20 cellular contexts compared by ENCODE assay signal in the genomic region with DNA sequence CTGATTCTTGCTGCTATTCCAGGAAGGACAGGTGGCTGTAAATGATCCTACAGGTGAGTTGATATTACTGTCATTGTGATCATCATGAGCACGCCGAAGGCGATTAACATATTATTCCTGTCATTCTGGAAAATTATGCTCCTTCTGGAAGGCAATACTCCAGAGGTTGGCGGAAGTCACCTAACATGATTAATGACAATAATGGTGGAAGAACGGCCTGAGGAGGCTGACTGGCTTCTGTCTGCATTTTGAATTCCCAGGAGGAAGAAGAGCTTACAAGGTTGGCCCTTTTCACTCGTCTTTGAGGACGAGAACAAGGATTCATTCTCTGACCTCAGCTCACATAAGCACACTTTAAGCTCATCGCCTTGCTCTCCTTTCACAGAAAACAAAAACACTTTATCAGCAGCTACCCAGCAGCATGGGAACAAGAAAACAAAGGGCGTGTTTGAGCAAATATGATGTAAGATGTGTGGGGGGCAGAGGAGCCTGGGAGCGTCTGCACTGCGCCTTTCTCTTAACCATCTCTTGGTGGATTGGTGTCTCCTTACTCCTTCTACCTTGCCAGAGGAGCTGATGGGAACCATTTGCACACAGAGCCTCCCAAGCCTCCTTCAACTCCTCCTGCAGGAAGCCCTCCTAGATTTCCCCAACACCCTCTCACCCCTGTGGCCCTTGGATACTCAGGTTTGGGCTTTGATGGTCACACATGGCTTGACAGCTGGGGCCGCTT. TPM values are rescaled to one million over a fixed set of nuclear protein-coding genes. Genes with fewer than 3 reads are reported as not detected.
A peak's percentile ranks its signal among the peaks of the same experiment; 100 is the strongest.
DNase-seq lines count a peak whose midpoint lies in the region; ATAC-seq and TF ChIP-seq lines count a peak whose summit lies in the region.
"Had no signal": no experiment of that assay in that cellular context is flagged by ENCODE, and none has a peak within 500 bp of the region (broad histone marks: within the 10 kb centered on the region; RNA-seq: fewer than 3 reads in every experiment).

No MANE protein-coding gene starts in this region.

- CTCF ChIA-PET in activated CD4-positive, alpha-beta T cell treated with anti-CD3 and anti-CD28 coated beads for 36 hours (lab: Charles Lee) = interaction anchor here (0.7 to 2.3 kb wide), 5 partner anchors 9 to 332 kb away, joined by 3 to 9 read pairs (median 5); no protein-coding TSS in a partner anchor

- no peak for TF ChIP-seq CTCF in colonic mucosa (IDR thresholded peaks at IDR 0.05)
- no peak for TF ChIP-seq CTCF in foreskin fibroblast (IDR thresholded peaks at IDR 0.05; ENCODE audit: low read depth, low read length)

- ATAC-seq in right cardiac atrium (no peak), left ventricle myocardium superior (no peak)
- no peak for ATAC-seq in activated CD4-positive, alpha-beta T cell treated with anti-CD3 and anti-CD28 coated beads for 36 hours
- ATAC-seq: activated CD8-positive, alpha-beta memory T cell treated with anti-CD3 and anti-CD28 coated beads, Interleukin-2, amount 10 ng/mL, durations not matched to agents 7 days and 5 days; PC-3; stimulated activated memory B cell treated with anti-CD40 and anti-IgM and Interleukin-4, amounts not matched to agents 10 μg/mL and 1 μg/mL and 100 μg/mL, for 72 hours; WTC11 had no signal

- H3K27me3 Mint-ChIP-seq in activated CD4-positive, alpha-beta T cell treated with anti-CD3 and anti-CD28 coated beads for 36 hours = peaks cover 2% of the 10 kb centered on the region

- H3K27me3 ChIP-seq in right cardiac atrium (ENCODE audit: control insufficient read depth, insufficient read depth) = no peaks in the 10 kb centered on the region
- no peaks in the 10 kb centered on the region for H3K27me3 ChIP-seq in colonic mucosa
- H3K27me3 ChIP-seq: neural progenitor cell had no signal

- no peak overlapping the region for H3K4me3 ChIP-seq in right cardiac atrium (ENCODE audit: low read length)
- no peak overlapping the region for H3K4me3 ChIP-seq in colonic mucosa
- no peak overlapping the region for H3K4me3 ChIP-seq in foreskin fibroblast (ENCODE audit: low read depth in 1 of 2, low read length in 2 of 2)
- H3K4me3 ChIP-seq: GM12878, lung, neural progenitor cell had no signal

- no peaks in the 10 kb centered on the region for H3K4me1 Mint-ChIP-seq in activated CD4-positive, alpha-beta T cell treated with anti-CD3 and anti-CD28 coated beads for 36 hours
- H3K4me1 Mint-ChIP-seq: CD4-positive, alpha-beta memory T cell; stimulated activated memory B cell treated with anti-CD40 and anti-IgM and Interleukin-4, amounts not matched to agents 10 μg/mL and 1 μg/mL and 100 μg/mL, for 72 hours had no signal

- H3K36me3 ChIP-seq in colonic mucosa = no peaks in the 10 kb centered on the region
- H3K36me3 ChIP-seq: neural progenitor cell had no signal

- no peaks in the 10 kb centered on the region for H3K9me3 Mint-ChIP-seq in activated CD4-positive, alpha-beta T cell treated with anti-CD3 and anti-CD28 coated beads for 36 hours (ENCODE audit: low read depth)
- H3K9me3 Mint-ChIP-seq: CD4-positive, alpha-beta memory T cell; neural progenitor cell; stimulated activated memory B cell treated with anti-CD40 and anti-IgM and Interleukin-4, amounts not matched to agents 10 μg/mL and 1 μg/mL and 100 μg/mL, for 72 hours; WTC11 had no signal

- H3K4me3 Mint-ChIP-seq in activated CD4-positive, alpha-beta T cell treated with anti-CD3 and anti-CD28 coated beads for 36 hours = no peak overlapping the region
- H3K4me3 Mint-ChIP-seq: activated CD8-positive, alpha-beta memory T cell treated with anti-CD3 and anti-CD28 coated beads, Interleukin-2, amount 10 ng/mL, durations not matched to agents 7 days and 5 days; CD4-positive, alpha-beta memory T cell; neural progenitor cell; stimulated activated memory B cell treated with anti-CD40 and anti-IgM and Interleukin-4, amounts not matched to agents 10 μg/mL and 1 μg/mL and 100 μg/mL, for 72 hours; WTC11 had no signal

- H3K4me1 ChIP-seq in right cardiac atrium (ENCODE audit: control insufficient read depth, insufficient read depth, low read length) (peaks cover 17% of the 10 kb centered on the region), colonic mucosa (peaks cover 16% of the 10 kb centered on the region)
- H3K4me1 ChIP-seq: neural progenitor cell had no signal

- DNase-seq in right cardiac atrium (no peak), left ventricle myocardium superior (no peak), colonic mucosa (peak; percentile 15), putamen (ENCODE audit: low spot score) (peak; percentile 63), foreskin fibroblast (no peak), HuH-7.5 (ENCODE audit: low spot score) (no peak), cortex of kidney (lab: John Stamatoyannopoulos, UW) (no peak)
- no peak for DNase-seq in activated CD4-positive, alpha-beta T cell treated with anti-CD3 and anti-CD28 coated beads for 36 hours
- DNase-seq: activated CD8-positive, alpha-beta memory T cell treated with anti-CD3 and anti-CD28 coated beads, Interleukin-2, amount 10 ng/mL, durations not matched to agents 7 days and 5 days; activated naive CD4-positive, alpha-beta T cell; CD4-positive, alpha-beta memory T cell; effector CD4-positive, alpha-beta T cell; EL; NCI-H1436 had no signal

- no peak overlapping the region for H3K27ac Mint-ChIP-seq in activated CD4-positive, alpha-beta T cell treated with anti-CD3 and anti-CD28 coated beads for 36 hours
- H3K27ac Mint-ChIP-seq: activated CD8-positive, alpha-beta memory T cell treated with anti-CD3 and anti-CD28 coated beads, Interleukin-2, amount 10 ng/mL, durations not matched to agents 7 days and 5 days; CD4-positive, alpha-beta memory T cell; neural progenitor cell; stimulated activated memory B cell treated with anti-CD40 and anti-IgM and Interleukin-4, amounts not matched to agents 10 μg/mL and 1 μg/mL and 100 μg/mL, for 72 hours had no signal

- 76% methylated on average over 12 of the region's 12 CpGs for WGBS in right cardiac atrium

- no peaks in the 10 kb centered on the region for H3K36me3 Mint-ChIP-seq in activated CD4-positive, alpha-beta T cell treated with anti-CD3 and anti-CD28 coated beads for 36 hours (ENCODE audit: low read depth)
- H3K36me3 Mint-ChIP-seq: activated CD8-positive, alpha-beta memory T cell treated with anti-CD3 and anti-CD28 coated beads, Interleukin-2, amount 10 ng/mL, durations not matched to agents 7 days and 5 days; CD4-positive, alpha-beta memory T cell; neural progenitor cell; stimulated activated memory B cell treated with anti-CD40 and anti-IgM and Interleukin-4, amounts not matched to agents 10 μg/mL and 1 μg/mL and 100 μg/mL, for 72 hours; WTC11 had no signal

- H3K9me3 ChIP-seq in right cardiac atrium (ENCODE audit: control insufficient read depth, low read length) (no peaks in the 10 kb centered on the region), colonic mucosa (no peaks in the 10 kb centered on the region)

- H3K27ac ChIP-seq in right cardiac atrium (ENCODE audit: low read length) = peak overlapping the region; percentile 84
- no peak overlapping the region for H3K27ac ChIP-seq in colonic mucosa
- H3K27ac ChIP-seq: neural progenitor cell had no signal

- no peak overlapping the region for H3K9ac ChIP-seq in colonic mucosa (ENCODE audit: low read depth in 2 of 2, low read length in 2 of 2)
- H3K9ac ChIP-seq: neural progenitor cell had no signal

- POLR2A ChIA-PET in activated CD4-positive, alpha-beta T cell treated with anti-CD3 and anti-CD28 coated beads for 36 hours (lab: Charles Lee) = no interaction called here

- intact Hi-C loops in right cardiac atrium (cut with DNase I) (no loop called here), left ventricle myocardium superior (cut with micrococcal nuclease) (no loop called here), colonic mucosa (cut with DNase I) (no loop called here)
- intact Hi-C loops in activated CD4-positive, alpha-beta T cell treated with anti-CD3 and anti-CD28 coated beads for 36 hours (cut with DNase I, micrococcal nuclease) = no loop called here

RNA-seq across cellular contexts. Expression of gene ACSBG1, which starts 23.0 kb away (rescaled TPM):
- total RNA-seq in right cardiac atrium (under 1 TPM in 3 of 4 donors, not detected in 1; 0.35 to 0.51 (median 0.42) TPM), left ventricle myocardium superior (0.05 TPM), colonic mucosa (under 1 TPM; 0.58 to 0.59 TPM)
- 1.1 TPM for polyA plus RNA-seq in right cardiac atrium
- total RNA-seq in activated CD4-positive, alpha-beta T cell treated with anti-CD3 and anti-CD28 coated beads for 36 hours = under 1 TPM in 1 of 2 experiments, not detected in 1; 0.02 TPM
- total RNA-seq: CD4-positive, alpha-beta memory T cell had no signal
- polyA plus RNA-seq: CD4-positive, alpha-beta memory T cell had no signal

RNA-seq across cellular contexts. Expression of gene DNAJA4, which starts 53.0 kb away (rescaled TPM):
- total RNA-seq in right cardiac atrium (100 to 1,000 TPM in 3 of 4 donors, 10 to 100 TPM in 1; 74.7 to 170 (median 115) TPM), left ventricle myocardium superior (85.9 TPM), colonic mucosa (10 to 100 TPM; 42.6 to 54.5 TPM)
- polyA plus RNA-seq in right cardiac atrium = 97.5 TPM
- 10 to 100 TPM; 38.6 to 41.5 TPM for total RNA-seq in activated CD4-positive, alpha-beta T cell treated with anti-CD3 and anti-CD28 coated beads for 36 hours

Comparison
In these comparisons a context has a peak if more than half of its experiments do, and no peak if none do; other contexts are left out.
1. DNase-seq: peak in colonic mucosa (single experiment) and putamen (single experiment); none in right cardiac atrium (0 of 3), left ventricle myocardium superior (single experiment), foreskin fibroblast (0 of 2), activated CD4-positive, alpha-beta T cell treated with anti-CD3 and anti-CD28 coated beads for 36 hours (single experiment), HuH-7.5 (single experiment) and cortex of kidney (single experiment).